ENCODE assay signal across 1 cellular context in genomic region chr4:122832732-122833131, GRCh38.
TF ChIP-seq lines count a peak whose summit lies in the region.

No MANE protein-coding gene starts in this region.

TF ChIP-seq in K562, 482 proteins besides CTCF, POLR2A, EP300 and RAD21:
- TF ChIP-seq SMAD1 (IDR thresholded peaks at IDR 0.05; ENCODE audit: low read depth, low read length, partially characterized antibody) (no peak), PML (IDR thresholded peaks at IDR 0.05; ENCODE audit: low read length) (no peak), PTRF (tag; IDR thresholded peaks at IDR 0.05) (no peak), SRSF3 (IDR thresholded peaks at IDR 0.05; ENCODE audit: insufficient read depth, low read length) (no peak), GATAD2A (IDR thresholded peaks at IDR 0.05) (no peak), TSC22D4 (tag; IDR thresholded peaks at IDR 0.05) (no peak), HDGF (IDR thresholded peaks at IDR 0.05) (no peak), FOSL1 (tag; conservative IDR thresholded peaks at IDR 0.05) (no peak), HES1 (IDR thresholded peaks at IDR 0.05; ENCODE audit: low read depth) (no peak), PATZ1 (CRISPR knock-in tag; IDR thresholded peaks at IDR 0.05; ENCODE audit: borderline replicate concordance) (no peak), ZNF143 (CRISPR knock-in tag; IDR thresholded peaks at IDR 0.05) (no peak), TAF15 (IDR thresholded peaks at IDR 0.05; ENCODE audit: low read depth, low read length) (no peak), RUNX1 (IDR thresholded peaks at IDR 0.05; ENCODE audit: low read depth) (no peak), FOXA1 (IDR thresholded peaks at IDR 0.05; ENCODE audit: borderline replicate concordance) (no peak), ZNF717 (CRISPR knock-in tag; IDR thresholded peaks at IDR 0.05) (no peak), NFE2L1 (tag; IDR thresholded peaks at IDR 0.05; ENCODE audit: borderline replicate concordance, low read depth) (no peak), SNRNP70 (optimal IDR thresholded peaks at IDR 0.05; ENCODE audit: low read depth, low read length) (no peak), BMI1 (IDR thresholded peaks at IDR 0.05; ENCODE audit: low read length) (no peak)
TF ChIP-seq in K562: peak in this region for 0.
